In genomic region chr22:20055654-20056053, GRCh38 we compare ENCODE assay signal across 24 cellular contexts. TPM values are rescaled to one million over a fixed set of nuclear protein-coding genes. Genes with fewer than 3 reads are reported as not detected.
DNase-seq lines count a peak whose midpoint lies in the region; ATAC-seq, FAIRE-seq and TF ChIP-seq lines count a peak whose summit lies in the region.
"Had no signal": no experiment of that assay in that cellular context is flagged by ENCODE, and none has a peak within 500 bp of the region (broad histone marks: within the 10 kb centered on the region; RNA-seq: fewer than 3 reads in every experiment).

No MANE protein-coding gene starts in this region.

- no peaks in the 10 kb centered on the region for H3K4me1 Mint-ChIP-seq in MCF 10A (ENCODE audit: insufficient read depth, unreplicated experiment)
- H3K4me1 Mint-ChIP-seq: B cell had no signal

- H3K23ac ChIP-seq in trophoblast cell (ENCODE audit: low read length), result no peak overlapping the region

- H3K36me3 Mint-ChIP-seq in MCF 10A (ENCODE audit: insufficient read depth, unreplicated experiment), result peaks cover 16% of the 10 kb centered on the region

- no peak overlapping the region for H3K4ac ChIP-seq in trophoblast cell (ENCODE audit: low read depth, low read length)

- H3K9ac ChIP-seq in mammary epithelial cell (ENCODE audit: insufficient read depth, low read length), result no peak overlapping the region
- H3K9ac ChIP-seq in K562 (ENCODE audit: insufficient read depth in 1 of 2, low read depth in 2 of 2, low read length in 2 of 2), result peak overlapping the region in 1 of 2 experiments; percentile 46; a peak in 2 of 4 replicates
- peak overlapping the region; percentile 22 for H3K9ac ChIP-seq in trophoblast cell (ENCODE audit: low read length)

- BruUV-seq in MCF 10A (replicated peaks; lab: Mats Ljungman, UMichigan) (no TSS peak), mammary epithelial cell (replicated peaks; lab: Mats Ljungman, UMichigan) (no TSS peak), K562 (replicated peaks; lab: Mats Ljungman, UMichigan) (no TSS peak)

- intact Hi-C loops in MCF 10A (cut with micrococcal nuclease), result no loop called here
- intact Hi-C loops in mammary epithelial cell (cut with micrococcal nuclease), result no loop called here
- intact Hi-C loops in K562 (cut with micrococcal nuclease), result no loop called here

- WGBS in mammary epithelial cell (ENCODE audit: low coverage, missing lambda C conversion rate), result 93% methylated on average over 15 of the region's 15 CpGs
- 84% methylated on average over 15 of the region's 15 CpGs for WGBS in K562 (ENCODE audit: insufficient coverage, low coverage, missing lambda C conversion rate)
- WGBS in trophoblast cell (ENCODE audit: extremely low coverage, insufficient coverage, insufficient read length), result no CpG with 5 or more reads among the region's 15 CpGs
- WGBS in tibial nerve, 2 donors, result 91 to 99% methylated on average over 9 to 14 of the region's 15 CpGs

- H3K27ac Mint-ChIP-seq in MCF 10A (ENCODE audit: low read depth, unreplicated experiment), result peak overlapping the region; percentile 35
- H3K27ac Mint-ChIP-seq: B cell, HFFc6 had no signal

- POLR2A ChIA-PET in MCF 10A (lab: Yijun Ruan, JAX), result no interaction called here
- POLR2A ChIA-PET in K562 (lab: Yijun Ruan, JAX), result interaction anchor here (0.8 to 3.3 kb wide), 4 partner anchors 10 to 42 kb away, joined by 3 to 10 read pairs (median 6); no protein-coding TSS in a partner anchor

- DNase-seq in MCF 10A (ENCODE audit: unreplicated experiment), result no peak
- no peak for DNase-seq in mammary epithelial cell
- no peak for DNase-seq in K562 (ENCODE audit: extremely low read depth in 1 of 4, low spot score in 3 of 4)
- peak; percentile 36 for DNase-seq in islet precursor cell
- DNase-seq in trophoblast cell, result no peak
- no peak for DNase-seq in NCI-H526 treated with DMSO at 0.1 percent for 48 hours (lab: John Stamatoyannopoulos, UW)
- DNase-seq in NCI-H1436 (lab: John Stamatoyannopoulos, UW), result no peak
- no peak for DNase-seq in tibial nerve (ENCODE audit: low spot score in 2 of 2)
- DNase-seq: C1 segment of cervical spinal cord; Calu3; CD4-positive, alpha-beta memory T cell; COR-L47; DMS53; DMS79 treated with DMSO at 0.1 percent for 48 hours; GF-D8; GOT3; HFFc6 had no signal

- CTCF ChIA-PET in MCF 10A (lab: Yijun Ruan, JAX) (no interaction called here), mammary epithelial cell (lab: Charles Lee; ENCODE audit: low non-redundant PET) (no interaction called here), K562 (lab: Yijun Ruan, JAX; ENCODE audit: low intra/inter-chr PET ratio) (no interaction called here)

- H2BK5ac ChIP-seq in trophoblast cell (ENCODE audit: low read depth, low read length, poor library complexity), result no peak overlapping the region

- H3K27me3 ChIP-seq in mammary epithelial cell (ENCODE audit: insufficient read depth, low read length) (no peaks in the 10 kb centered on the region), K562 (ENCODE audit: control insufficient read depth in 2 of 2, insufficient read depth in 2 of 2, low read length in 2 of 2) (no peaks in the 10 kb centered on the region), trophoblast cell (ENCODE audit: insufficient read depth, low read length) (no peaks in the 10 kb centered on the region), tibial nerve (no peaks in the 10 kb centered on the region)

- H4K20me1 ChIP-seq in mammary epithelial cell (ENCODE audit: insufficient read depth, low read length) (no peaks in the 10 kb centered on the region), K562 (replicated peaks; ENCODE audit: control insufficient read depth, insufficient read depth, low read length) (peaks cover 6% of the 10 kb centered on the region; the same call in 1 of the 2 replicates)

- H3K4me2 ChIP-seq in mammary epithelial cell (ENCODE audit: insufficient read depth, low read depth, low read length) (no peak overlapping the region), K562 (ENCODE audit: insufficient read depth, low read length) (no peak overlapping the region), trophoblast cell (ENCODE audit: low read length) (no peak overlapping the region)

- no peak for FAIRE-seq in K562 (lab: Jason Lieb, UNC)
- FAIRE-seq: A204.1, GM12891, GM18507, H54 had no signal

- H3K4me3 ChIP-seq in mammary epithelial cell (replicated peaks in 1 of 3; ENCODE audit: insufficient read depth in 1 of 3, low read depth in 2 of 3, low read length in 3 of 3), result no peak overlapping the region
- H3K4me3 ChIP-seq in K562, result no peak overlapping the region
- H3K4me3 ChIP-seq in trophoblast cell (ENCODE audit: low read depth, low read length), result no peak overlapping the region
- no peak overlapping the region for H3K4me3 ChIP-seq in tibial nerve
- H3K4me3 ChIP-seq: HAP-1 had no signal

- H4K91ac ChIP-seq in trophoblast cell (ENCODE audit: low read depth, low read length), result no peak overlapping the region

- dilution Hi-C loops in mammary epithelial cell (cut with HindIII; ENCODE audit: low sequenced_read_pairs), result loop anchor here (5.0 kb wide), 2 partner anchors 33 to 103 kb away; partner anchors contain the start of gene TANGO2

- H3K9me1 ChIP-seq in K562 (ENCODE audit: control insufficient read depth, insufficient read depth, low read length), result peaks cover 21% of the 10 kb centered on the region

- no peaks in the 10 kb centered on the region for H3K4me1 ChIP-seq in mammary epithelial cell (ENCODE audit: insufficient read depth, low read length)
- H3K4me1 ChIP-seq in K562 (replicated peaks in 1 of 2; ENCODE audit: control insufficient read depth in 2 of 2, insufficient read depth in 2 of 2, low read length in 2 of 2), result peaks cover 28 to 78% of the 10 kb centered on the region in 2 experiments
- H3K4me1 ChIP-seq in trophoblast cell (ENCODE audit: control insufficient read depth in 1 of 2, insufficient read depth in 2 of 2, low read length in 2 of 2), result no peaks in the 10 kb centered on the region
- no peaks in the 10 kb centered on the region for H3K4me1 ChIP-seq in tibial nerve
- H3K4me1 ChIP-seq: HAP-1 had no signal

- H3K27ac ChIP-seq in mammary epithelial cell (ENCODE audit: insufficient read depth, low read depth, low read length), result no peak overlapping the region
- H3K27ac ChIP-seq in K562 (ENCODE audit: extremely low read depth, low read depth, low read length), result no peak overlapping the region
- H3K27ac ChIP-seq in trophoblast cell (ENCODE audit: low read depth, low read length), result no peak overlapping the region
- no peak overlapping the region for H3K27ac ChIP-seq in tibial nerve
- H3K27ac ChIP-seq: 22Rv1 had no signal

- H2BK12ac ChIP-seq in trophoblast cell (ENCODE audit: low read length), result no peak overlapping the region

- TF ChIP-seq POLR2A in K562 (conservative IDR thresholded peaks at IDR 0.05) (no peak), tibial nerve (IDR thresholded peaks at IDR 0.05) (no peak)

- no peak overlapping the region for H3K4me3 Mint-ChIP-seq in MCF 10A (ENCODE audit: unreplicated experiment)
- H3K4me3 Mint-ChIP-seq: B cell; CD4-positive, alpha-beta memory T cell; HFFc6 had no signal

- H2AK5ac ChIP-seq in trophoblast cell (ENCODE audit: low read length), result no peak overlapping the region

- no peak overlapping the region for H2AFZ ChIP-seq in mammary epithelial cell (ENCODE audit: low read depth, low read length)
- no peak overlapping the region for H2AFZ ChIP-seq in K562 (ENCODE audit: low read depth, low read length)
- H2AFZ ChIP-seq in trophoblast cell (ENCODE audit: insufficient read depth, low read length, poor library complexity), result no peak overlapping the region

- H3K79me2 ChIP-seq in mammary epithelial cell (ENCODE audit: insufficient read depth, low read length) (no peaks in the 10 kb centered on the region), K562 (ENCODE audit: control insufficient read depth, insufficient read depth, low read length) (peaks cover 8% of the 10 kb centered on the region; the same call in 2 of the 3 replicates), trophoblast cell (ENCODE audit: control insufficient read depth, insufficient read depth, low read length, poor library complexity) (no peaks in the 10 kb centered on the region)

- no peaks in the 10 kb centered on the region for H3K36me3 ChIP-seq in mammary epithelial cell (ENCODE audit: insufficient read depth, low read length)
- H3K36me3 ChIP-seq in K562 (ENCODE audit: control insufficient read depth, insufficient read depth, low read length), result peaks cover 75% of the 10 kb centered on the region; the same call in 2 of the 3 replicates
- H3K36me3 ChIP-seq in trophoblast cell (ENCODE audit: control insufficient read depth in 1 of 2, insufficient read depth in 2 of 2, low read length in 2 of 2), result peaks cover 44 to 48% of the 10 kb centered on the region in 2 experiments
- peaks cover 0 to 89% (median 10%) of the 10 kb centered on the region in 3 donors for H3K36me3 ChIP-seq in tibial nerve
- H3K36me3 ChIP-seq: HAP-1 had no signal

- no peaks in the 10 kb centered on the region for H3K9me3 Mint-ChIP-seq in MCF 10A (ENCODE audit: unreplicated experiment)
- H3K9me3 Mint-ChIP-seq: CD4-positive, alpha-beta memory T cell; HFFc6 had no signal

- no peak for ATAC-seq in K562

- H3K79me1 ChIP-seq in trophoblast cell (ENCODE audit: low read length), result no peaks in the 10 kb centered on the region

- in situ Hi-C loops in mammary epithelial cell (cut with MboI; ENCODE audit: low sequenced_read_pairs in 2 of 2) (no loop called here), K562 (cut with MboI) (no loop called here)

- no peak for TF ChIP-seq RAD21 in K562 (CRISPR knock-in tag; conservative IDR thresholded peaks at IDR 0.05 in 1 of 2, IDR thresholded peaks at IDR 0.05 in 1 of 2)

- H3K9me3 ChIP-seq in mammary epithelial cell (replicated peaks; ENCODE audit: insufficient read depth, low read length) (no peaks in the 10 kb centered on the region), K562 (replicated peaks; ENCODE audit: control insufficient read depth, insufficient read depth, low read depth, low read length) (no peaks in the 10 kb centered on the region), trophoblast cell (ENCODE audit: insufficient read depth, low read depth, low read length) (no peaks in the 10 kb centered on the region), tibial nerve (no peaks in the 10 kb centered on the region)
- H3K9me3 ChIP-seq: HAP-1 had no signal

- no peak overlapping the region for H2BK120ac ChIP-seq in trophoblast cell (ENCODE audit: insufficient read depth, low read length, poor library complexity)

- H4K12ac ChIP-seq in trophoblast cell (ENCODE audit: low read depth, low read length), result no peak overlapping the region

- no peak overlapping the region for H3K14ac ChIP-seq in trophoblast cell (ENCODE audit: low read length)

- no peak overlapping the region for H4K8ac ChIP-seq in trophoblast cell (ENCODE audit: low read depth, low read length)

- TF ChIP-seq CTCF in MCF 10A (IDR thresholded peaks at IDR 0.05; ENCODE audit: unreplicated experiment) (no peak), mammary epithelial cell (conservative IDR thresholded peaks at IDR 0.05 in 1 of 2, IDR thresholded peaks at IDR 0.05 in 1 of 2; ENCODE audit: extremely low read depth in 1 of 2, insufficient read depth in 1 of 2, low read depth in 1 of 2, low read length in 2 of 2) (no peak), K562 (IDR thresholded peaks at IDR 0.05 in 2 of 3, conservative IDR thresholded peaks at IDR 0.05 in 1 of 3; ENCODE audit: insufficient read depth in 2 of 3, low read depth in 1 of 3, low read length in 3 of 3) (no peak), tibial nerve (IDR thresholded peaks at IDR 0.05) (no peak)

- H3K18ac ChIP-seq in trophoblast cell (ENCODE audit: low read length), result no peak overlapping the region

- no peak for TF ChIP-seq EP300 in K562 (IDR thresholded peaks at IDR 0.05; ENCODE audit: low read length)
- TF ChIP-seq EP300 in tibial nerve (IDR thresholded peaks at IDR 0.05), result no peak

- H3K27me3 Mint-ChIP-seq in MCF 10A (ENCODE audit: insufficient read depth, unreplicated experiment), result no peaks in the 10 kb centered on the region
- H3K27me3 Mint-ChIP-seq: B cell; CD4-positive, alpha-beta memory T cell had no signal

RNA-seq across cellular contexts. Expression of gene DGCR8, which starts 24.4 kb away (rescaled TPM):
- total RNA-seq in MCF 10A (2022) (40.8 and 49.1 TPM in 2 replicates), mammary epithelial cell (10 to 100 TPM; 23.0 to 40.4 TPM), K562 (2014; rRNA removed) (107 and 108 TPM in 2 replicates), K562 (2014; rRNA removed; fragmentation: Illumina TruSeq; extraction: Trizol) (43.7 and 49.4 TPM in 2 replicates), K562 (2015; rRNA removed; fragmentation: Illumina TruSeq; extraction: Trizol) (80.1 and 81.2 TPM in 2 replicates), K562 (2021) (116 and 119 TPM in 2 replicates), tibial nerve (10 to 100 TPM; 23.0 to 35.1 (median 26.0) TPM)
- polyA plus RNA-seq in mammary epithelial cell (20.0 TPM), K562 (2011; rRNA removed) (81.8 and 155 TPM in 2 replicates), K562 (2014; fragmentation: Illumina TruSeq; extraction: Trizol) (70.4 and 75.0 TPM in 2 replicates), K562 (2014; fragmentation: Nextera tagmentation; extraction: Ambion mirVana) (1 to 10 TPM; 5.9 to 7.7 TPM), K562 (2014; rRNA removed) (135 and 144 TPM in 2 replicates)
- 51.5 TPM for polyA minus RNA-seq in mammary epithelial cell
- total RNA-seq in K562 (2011; cell fraction: chromatin; rRNA removed; ENCODE audit: low replicate concordance), result 638 and 1,105 TPM in 2 replicates
- 550 and 577 TPM in 2 replicates for total RNA-seq in K562 (2011; cell fraction: nucleolus; rRNA removed)
- 502 and 511 TPM in 2 replicates for total RNA-seq in K562 (2011; cell fraction: nucleoplasm; rRNA removed)
- 51.2 and 92.7 TPM in 2 replicates for polyA plus RNA-seq in K562 (2011; cell fraction: cytosol; rRNA removed)
- 1,167 and 1,418 TPM in 2 replicates for polyA plus RNA-seq in K562 (2011; cell fraction: nucleus; rRNA removed)
- 76.7 and 85.3 TPM in 2 replicates for polyA plus RNA-seq in K562 (2012)
- 62.1 and 82.0 TPM in 2 replicates for polyA minus RNA-seq in K562 (2011; rRNA and poly(A)+ RNA removed)
- polyA minus RNA-seq in K562 (2011; cell fraction: cytosol; rRNA and poly(A)+ RNA removed), result 35.2 and 46.4 TPM in 2 replicates
- 210 and 349 TPM in 2 replicates for polyA minus RNA-seq in K562 (2011; cell fraction: nucleus; rRNA and poly(A)+ RNA removed)
- polyA plus RNA-seq in trophoblast cell (2013), result 16.9 and 17.3 TPM in 2 replicates

RNA-seq across cellular contexts. Expression of gene TANGO2, which starts 34.7 kb away (rescaled TPM):
- total RNA-seq in MCF 10A (2022) (13.9 and 16.0 TPM in 2 replicates), mammary epithelial cell (10 to 100 TPM; 22.5 to 45.7 TPM), K562 (2014; rRNA removed) (70.1 and 95.8 TPM in 2 replicates), K562 (2014; rRNA removed; fragmentation: Illumina TruSeq; extraction: Trizol) (36.1 and 45.9 TPM in 2 replicates), K562 (2015; rRNA removed; fragmentation: Illumina TruSeq; extraction: Trizol) (55.8 and 57.2 TPM in 2 replicates), K562 (2021) (94.1 and 97.3 TPM in 2 replicates), tibial nerve (10 to 100 TPM; 31.7 to 56.7 (median 39.0) TPM)
- polyA plus RNA-seq in mammary epithelial cell (39.1 TPM), K562 (2011; rRNA removed) (94.9 and 115 TPM in 2 replicates), K562 (2014; fragmentation: Illumina TruSeq; extraction: Trizol) (88.3 and 89.4 TPM in 2 replicates), K562 (2014; fragmentation: Nextera tagmentation; extraction: Ambion mirVana) (10 to 100 TPM; 15.5 to 17.5 TPM), K562 (2014; rRNA removed) (89.6 and 92.5 TPM in 2 replicates)
- 47.0 TPM for polyA minus RNA-seq in mammary epithelial cell
- 160 and 395 TPM in 2 replicates for total RNA-seq in K562 (2011; cell fraction: chromatin; rRNA removed; ENCODE audit: low replicate concordance)
- 227 and 229 TPM in 2 replicates for total RNA-seq in K562 (2011; cell fraction: nucleolus; rRNA removed)
- total RNA-seq in K562 (2011; cell fraction: nucleoplasm; rRNA removed), result 196 and 211 TPM in 2 replicates
- 157 and 209 TPM in 2 replicates for polyA plus RNA-seq in K562 (2011; cell fraction: cytosol; rRNA removed)
- polyA plus RNA-seq in K562 (2011; cell fraction: nucleus; rRNA removed), result 157 and 195 TPM in 2 replicates
- 68.2 and 73.0 TPM in 2 replicates for polyA plus RNA-seq in K562 (2012)
- 130 and 186 TPM in 2 replicates for polyA minus RNA-seq in K562 (2011; rRNA and poly(A)+ RNA removed)
- 73.2 and 76.1 TPM in 2 replicates for polyA minus RNA-seq in K562 (2011; cell fraction: cytosol; rRNA and poly(A)+ RNA removed)
- polyA minus RNA-seq in K562 (2011; cell fraction: nucleus; rRNA and poly(A)+ RNA removed), result 63.1 and 85.0 TPM in 2 replicates
- 13.5 and 14.9 TPM in 2 replicates for polyA plus RNA-seq in trophoblast cell (2013)

RNA-seq across cellular contexts. Expression of gene ARVCF, which starts 39.0 kb away (rescaled TPM):
- total RNA-seq in MCF 10A (2022), result 7.5 and 11.8 TPM in 2 replicates
- 10 to 100 TPM; 16.4 to 34.3 TPM for total RNA-seq in mammary epithelial cell
- polyA plus RNA-seq in mammary epithelial cell, result 6.0 TPM
- 2.3 TPM for polyA minus RNA-seq in mammary epithelial cell
- 114 and 328 TPM in 2 replicates for total RNA-seq in K562 (2011; cell fraction: chromatin; rRNA removed; ENCODE audit: low replicate concordance)
- 214 and 270 TPM in 2 replicates for total RNA-seq in K562 (2011; cell fraction: nucleolus; rRNA removed)
- total RNA-seq in K562 (2011; cell fraction: nucleoplasm; rRNA removed), result 106 and 131 TPM in 2 replicates
- 49.3 and 54.2 TPM in 2 replicates for total RNA-seq in K562 (2014; rRNA removed)
- total RNA-seq in K562 (2014; rRNA removed; fragmentation: Illumina TruSeq; extraction: Trizol), result 2.2 and 4.5 TPM in 2 replicates
- 13.3 and 15.6 TPM in 2 replicates for total RNA-seq in K562 (2015; rRNA removed; fragmentation: Illumina TruSeq; extraction: Trizol)
- total RNA-seq in K562 (2021), result 46.5 and 50.6 TPM in 2 replicates
- 35.2 and 71.6 TPM in 2 replicates for polyA plus RNA-seq in K562 (2011; rRNA removed)
- 134 and 673 TPM in 2 replicates for polyA plus RNA-seq in K562 (2011; cell fraction: cytosol; rRNA removed)
- polyA plus RNA-seq in K562 (2011; cell fraction: nucleus; rRNA removed), result 407 and 424 TPM in 2 replicates
- 30.0 and 31.2 TPM in 2 replicates for polyA plus RNA-seq in K562 (2012)
- polyA plus RNA-seq in K562 (2014; fragmentation: Illumina TruSeq; extraction: Trizol), result 8.0 and 15.9 TPM in 2 replicates
- under 1 TPM; 0.03 to 0.17 TPM for polyA plus RNA-seq in K562 (2014; fragmentation: Nextera tagmentation; extraction: Ambion mirVana)
- 42.5 and 97.4 TPM in 2 replicates for polyA plus RNA-seq in K562 (2014; rRNA removed)
- 15.1 and 15.6 TPM in 2 replicates for polyA minus RNA-seq in K562 (2011; rRNA and poly(A)+ RNA removed)
- 24.6 and 52.4 TPM in 2 replicates for polyA minus RNA-seq in K562 (2011; cell fraction: cytosol; rRNA and poly(A)+ RNA removed)
- polyA minus RNA-seq in K562 (2011; cell fraction: nucleus; rRNA and poly(A)+ RNA removed), result 96.8 and 145 TPM in 2 replicates
- 5.7 and 5.9 TPM in 2 replicates for polyA plus RNA-seq in trophoblast cell (2013)
- 10 to 100 TPM; 47.5 to 98.3 (median 80.6) TPM for total RNA-seq in tibial nerve
